Comparison of ENCODE assay signal across 1 cellular context in genomic region chr13:110388141-110388943, GRCh38.
TF ChIP-seq lines count a peak whose summit lies in the region.

No MANE protein-coding gene starts in this region.

TF ChIP-seq in HEK293, 187 proteins besides CTCF, POLR2A, EP300 and RAD21 (continued from another document):
- TF ChIP-seq ZNF132 (tag by site-specific recombination; IDR thresholded peaks at IDR 0.05; ENCODE audit: borderline replicate concordance) (no peak), ZNF391 (tag by site-specific recombination; IDR thresholded peaks at IDR 0.05; ENCODE audit: borderline replicate concordance, low read depth) (no peak), ZNF37A (tag by site-specific recombination; IDR thresholded peaks at IDR 0.05) (no peak), GLIS1 (tag by site-specific recombination; IDR thresholded peaks at IDR 0.05) (peak; percentile 87), ZNF600 (tag by site-specific recombination; IDR thresholded peaks at IDR 0.05) (peak; percentile 92), GLIS2 (tag by site-specific recombination; IDR thresholded peaks at IDR 0.05) (peak; percentile 79), TCF7L2 (IDR thresholded peaks at IDR 0.05; ENCODE audit: borderline replicate concordance, low read depth, low read length) (peak; percentile 86), SP7 (tag by site-specific recombination; IDR thresholded peaks at IDR 0.05) (peak; percentile 66), ZBTB17 (tag by site-specific recombination; IDR thresholded peaks at IDR 0.05) (peak; percentile 61), SP2 (tag by site-specific recombination; IDR thresholded peaks at IDR 0.05) (peak; percentile 12; the same call in 1 of the 2 replicates), ZNF335 (tag by site-specific recombination; conservative IDR thresholded peaks at IDR 0.05) (0 out of 2 replicates have a peak, but pooled peaks have one; percentile 31), OSR2 (tag by site-specific recombination; IDR thresholded peaks at IDR 0.05) (peak; percentile 49), ZBTB44 (tag by site-specific recombination; IDR thresholded peaks at IDR 0.05) (peak; percentile 86), ZNF660 (tag by site-specific recombination; IDR thresholded peaks at IDR 0.05) (0 out of 2 replicates have a peak, but pooled peaks have one; percentile 30), ZBTB21 (tag by site-specific recombination; IDR thresholded peaks at IDR 0.05) (0 out of 2 replicates have a peak, but pooled peaks have one; percentile 15), ZBTB8A (tag by site-specific recombination; IDR thresholded peaks at IDR 0.05) (peak; percentile 47; the same call in 1 of the 2 replicates), ZNF629 (tag by site-specific recombination; IDR thresholded peaks at IDR 0.05) (peak; percentile 62)
- TF ChIP-seq, protein P1, sequence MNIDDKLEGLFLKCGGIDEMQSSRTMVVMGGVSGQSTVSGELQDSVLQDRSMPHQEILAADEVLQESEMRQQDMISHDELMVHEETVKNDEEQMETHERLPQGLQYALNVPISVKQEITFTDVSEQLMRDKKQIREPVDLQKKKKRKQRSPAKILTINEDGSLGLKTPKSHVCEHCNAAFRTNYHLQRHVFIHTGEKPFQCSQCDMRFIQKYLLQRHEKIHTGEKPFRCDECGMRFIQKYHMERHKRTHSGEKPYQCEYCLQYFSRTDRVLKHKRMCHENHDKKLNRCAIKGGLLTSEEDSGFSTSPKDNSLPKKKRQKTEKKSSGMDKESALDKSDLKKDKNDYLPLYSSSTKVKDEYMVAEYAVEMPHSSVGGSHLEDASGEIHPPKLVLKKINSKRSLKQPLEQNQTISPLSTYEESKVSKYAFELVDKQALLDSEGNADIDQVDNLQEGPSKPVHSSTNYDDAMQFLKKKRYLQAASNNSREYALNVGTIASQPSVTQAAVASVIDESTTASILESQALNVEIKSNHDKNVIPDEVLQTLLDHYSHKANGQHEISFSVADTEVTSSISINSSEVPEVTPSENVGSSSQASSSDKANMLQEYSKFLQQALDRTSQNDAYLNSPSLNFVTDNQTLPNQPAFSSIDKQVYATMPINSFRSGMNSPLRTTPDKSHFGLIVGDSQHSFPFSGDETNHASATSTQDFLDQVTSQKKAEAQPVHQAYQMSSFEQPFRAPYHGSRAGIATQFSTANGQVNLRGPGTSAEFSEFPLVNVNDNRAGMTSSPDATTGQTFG (tag by site-specific recombination; IDR thresholded peaks at IDR 0.05; ENCODE audit: borderline replicate concordance) = no peak
- TF ChIP-seq, protein P2, sequence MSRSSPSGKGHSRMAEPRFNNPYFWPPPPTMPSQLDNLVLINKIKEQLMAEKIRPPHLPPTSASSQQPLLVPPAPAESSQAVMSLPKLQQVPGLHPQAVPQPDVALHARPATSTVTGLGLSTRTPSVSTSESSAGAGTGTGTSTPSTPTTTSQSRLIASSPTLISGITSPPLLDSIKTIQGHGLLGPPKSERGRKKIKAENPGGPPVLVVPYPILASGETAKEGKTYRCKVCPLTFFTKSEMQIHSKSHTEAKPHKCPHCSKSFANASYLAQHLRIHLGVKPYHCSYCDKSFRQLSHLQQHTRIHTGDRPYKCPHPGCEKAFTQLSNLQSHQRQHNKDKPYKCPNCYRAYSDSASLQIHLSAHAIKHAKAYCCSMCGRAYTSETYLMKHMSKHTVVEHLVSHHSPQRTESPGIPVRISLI (tag by site-specific recombination; IDR thresholded peaks at IDR 0.05) = peak; percentile 81
- TF ChIP-seq, protein P3, sequence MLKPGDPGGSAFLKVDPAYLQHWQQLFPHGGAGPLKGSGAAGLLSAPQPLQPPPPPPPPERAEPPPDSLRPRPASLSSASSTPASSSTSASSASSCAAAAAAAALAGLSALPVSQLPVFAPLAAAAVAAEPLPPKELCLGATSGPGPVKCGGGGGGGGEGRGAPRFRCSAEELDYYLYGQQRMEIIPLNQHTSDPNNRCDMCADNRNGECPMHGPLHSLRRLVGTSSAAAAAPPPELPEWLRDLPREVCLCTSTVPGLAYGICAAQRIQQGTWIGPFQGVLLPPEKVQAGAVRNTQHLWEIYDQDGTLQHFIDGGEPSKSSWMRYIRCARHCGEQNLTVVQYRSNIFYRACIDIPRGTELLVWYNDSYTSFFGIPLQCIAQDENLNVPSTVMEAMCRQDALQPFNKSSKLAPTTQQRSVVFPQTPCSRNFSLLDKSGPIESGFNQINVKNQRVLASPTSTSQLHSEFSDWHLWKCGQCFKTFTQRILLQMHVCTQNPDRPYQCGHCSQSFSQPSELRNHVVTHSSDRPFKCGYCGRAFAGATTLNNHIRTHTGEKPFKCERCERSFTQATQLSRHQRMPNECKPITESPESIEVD (tag by site-specific recombination; IDR thresholded peaks at IDR 0.05) = peak; percentile 91
